1 cellular context compared by ENCODE assay signal in genomic region chr5:72505539-72505938, GRCh38.
TF ChIP-seq lines count a peak whose summit lies in the region.

No MANE protein-coding gene starts in this region.

TF ChIP-seq in GM23338, 12 proteins besides CTCF, POLR2A, EP300 and RAD21 (continued from another document):
- no peak for TF ChIP-seq ZNF462 (CRISPR knock-in tag; IDR thresholded peaks at IDR 0.05)
- TF ChIP-seq NANOG (IDR thresholded peaks at IDR 0.05; ENCODE audit: borderline replicate concordance) = no peak
- TF ChIP-seq ZNF331 (CRISPR knock-in tag; IDR thresholded peaks at IDR 0.05; ENCODE audit: low read depth) = no peak
- TF ChIP-seq CREB1 (CRISPR knock-in tag; IDR thresholded peaks at IDR 0.05; ENCODE audit: low read depth) = no peak
- TF ChIP-seq REST (IDR thresholded peaks at IDR 0.05; ENCODE audit: unreplicated experiment) = no peak
- no peak for TF ChIP-seq EZH2 (IDR thresholded peaks at IDR 0.05; ENCODE audit: low read depth, unreplicated experiment)
- no peak for TF ChIP-seq POLR2AphosphoS5 (IDR thresholded peaks at IDR 0.05; ENCODE audit: low read depth)
- no peak for TF ChIP-seq ZNF114 (CRISPR knock-in tag; IDR thresholded peaks at IDR 0.05)
TF ChIP-seq in GM23338: peak in this region for 0.
